ENCODE assay signal across 4 cellular contexts in genomic region chr7:144356860-144357259, GRCh38. TPM values are rescaled to one million over a fixed set of nuclear protein-coding genes. Genes with fewer than 3 reads are reported as not detected.
"Had no signal": no experiment of that assay in that cellular context is flagged by ENCODE, and none has a peak within 500 bp of the region (broad histone marks: within the 10 kb centered on the region; RNA-seq: fewer than 3 reads in every experiment).

No MANE protein-coding gene starts in this region.

RNA-seq across cellular contexts. Expression of gene OR2A1, which starts 44.6 kb away (rescaled TPM):
- total RNA-seq: LHCN-M2, MCF 10A, NCI-H460 had no signal

RNA-seq across cellular contexts. Expression of gene NOBOX, which starts 46.6 kb away (rescaled TPM):
- total RNA-seq: LHCN-M2, M059J, MCF 10A, NCI-H460 had no signal
